9 cellular contexts compared by ENCODE assay signal in the genomic region with DNA sequence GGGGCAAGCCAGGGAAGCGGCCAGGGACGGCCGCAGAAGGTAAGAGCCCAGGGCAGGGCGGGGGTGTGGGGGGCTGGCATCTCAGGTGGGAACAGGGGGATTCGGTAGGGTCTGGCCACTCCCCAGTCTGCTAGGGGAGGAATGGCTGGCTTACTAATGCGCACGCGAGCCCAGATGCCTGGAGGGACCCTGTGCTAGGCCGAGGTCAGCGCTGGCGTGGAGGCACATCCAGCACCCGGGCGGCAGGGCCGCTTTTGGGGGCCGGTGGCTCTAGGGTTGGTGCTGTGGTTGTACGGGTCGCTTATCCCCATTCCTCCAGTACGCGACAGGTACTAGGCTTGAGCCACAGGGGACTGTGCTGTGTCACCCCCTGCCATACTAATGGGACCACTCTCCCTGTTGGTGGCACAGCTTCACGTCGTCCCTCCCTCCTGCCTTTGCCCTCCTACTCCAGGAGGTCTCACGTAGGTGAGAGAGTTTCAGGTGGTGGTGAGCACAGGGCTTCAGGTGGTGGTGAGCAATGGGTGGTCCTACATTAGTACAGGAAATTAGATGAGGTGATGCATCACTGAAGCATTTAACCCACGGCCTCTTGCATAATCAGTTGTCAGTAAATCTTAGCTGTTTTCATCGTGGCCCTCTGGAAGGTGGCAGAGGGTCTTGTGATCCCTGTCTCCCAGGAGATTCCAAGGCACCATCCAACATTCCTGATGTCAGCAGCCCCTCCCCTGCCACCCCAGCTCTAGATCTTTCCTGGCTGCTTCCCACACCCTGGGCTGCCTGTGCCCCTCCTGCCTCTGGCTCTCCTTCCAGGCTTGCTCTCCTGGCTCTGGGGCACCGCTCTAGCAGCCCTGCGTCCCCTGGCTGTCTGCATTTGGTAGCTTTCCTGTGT. TPM values are rescaled to one million over a fixed set of nuclear protein-coding genes. Genes with fewer than 3 reads are reported as not detected.
DNase-seq lines count a peak whose midpoint lies in the region; ATAC-seq lines count a peak whose summit lies in the region.
"Had no signal": no experiment of that assay in that cellular context is flagged by ENCODE, and none has a peak within 500 bp of the region (broad histone marks: within the 10 kb centered on the region; RNA-seq: fewer than 3 reads in every experiment).

No MANE protein-coding gene starts in this region.

- no peaks in the 10 kb centered on the region for H3K36me3 Mint-ChIP-seq in activated naive CD4-positive, alpha-beta T cell treated with anti-CD3 and anti-CD28 coated beads for 36 hours (ENCODE audit: low read depth)

- H3K27me3 ChIP-seq in iPS-20b (ENCODE audit: insufficient read depth, low read length) = peaks cover 31% of the 10 kb centered on the region
- peaks cover 10 to 18% (median 16%) of the 10 kb centered on the region in 3 donors for H3K27me3 ChIP-seq in skeletal muscle tissue (ENCODE audit: control insufficient read depth in 3 of 3, insufficient read depth in 3 of 3, low read length in 3 of 3)

- H3K9me3 ChIP-seq in iPS-20b (ENCODE audit: insufficient read depth, low read depth, low read length) (no peaks in the 10 kb centered on the region), skeletal muscle tissue (ENCODE audit: control insufficient read depth in 3 of 3, low read length in 3 of 3) (no peaks in the 10 kb centered on the region)

- ATAC-seq in HG03469 (IDR thresholded peaks at IDR 0.05; ENCODE audit: unreplicated experiment) = no peak
- ATAC-seq in HG03095 (IDR thresholded peaks at IDR 0.05; ENCODE audit: unreplicated experiment) = no peak

- intact Hi-C loops in activated naive CD4-positive, alpha-beta T cell treated with anti-CD3 and anti-CD28 coated beads for 36 hours (cut with micrococcal nuclease) = no loop called here

- peaks cover 2% of the 10 kb centered on the region; the same call in 1 of the 2 replicates for H3K36me3 ChIP-seq in iPS-20b (ENCODE audit: insufficient read depth, low read depth, low read length)
- peaks cover 0 to 1% (median 0%) of the 10 kb centered on the region in 3 donors for H3K36me3 ChIP-seq in skeletal muscle tissue (ENCODE audit: control insufficient read depth in 3 of 3, insufficient read depth in 3 of 3, low read length in 3 of 3)

- H3K27ac ChIP-seq in iPS-20b (ENCODE audit: low read length) = no peak overlapping the region
- H3K27ac ChIP-seq in skeletal muscle tissue (ENCODE audit: low read depth, low read length) = peak overlapping the region; percentile 77

- no peak for DNase-seq in activated naive CD4-positive, alpha-beta T cell treated with anti-CD3 and anti-CD28 coated beads for 36 hours
- no peak for DNase-seq in activated naive CD4-positive, alpha-beta T cell (lab: John Stamatoyannopoulos, UW)
- DNase-seq in astrocyte of the hippocampus (ENCODE audit: low read depth, low spot score) = peak; percentile 72
- no peak for DNase-seq in NK-92 treated with Interleukin-12 subunit alpha and Interleukin-12 subunit beta, amount 100 ng/mL, for 24 hours (lab: John Stamatoyannopoulos, UW)

- CTCF ChIA-PET in activated naive CD4-positive, alpha-beta T cell treated with anti-CD3 and anti-CD28 coated beads for 36 hours (lab: Charles Lee) = interaction anchor here (0.6 to 1.0 kb wide), 3 partner anchors 7 to 131 kb away, joined by 3 to 5 read pairs (median 3); no protein-coding TSS in a partner anchor

- peak overlapping the region; percentile 68 for H3K4me3 Mint-ChIP-seq in activated naive CD4-positive, alpha-beta T cell treated with anti-CD3 and anti-CD28 coated beads for 36 hours

- no peak overlapping the region for H3K27ac Mint-ChIP-seq in activated naive CD4-positive, alpha-beta T cell treated with anti-CD3 and anti-CD28 coated beads for 36 hours

- no peaks in the 10 kb centered on the region for H3K9me3 Mint-ChIP-seq in activated naive CD4-positive, alpha-beta T cell treated with anti-CD3 and anti-CD28 coated beads for 36 hours

- H3K4me3 ChIP-seq in iPS-20b (ENCODE audit: low read length) (peak overlapping the region; percentile 74), skeletal muscle tissue (ENCODE audit: low read length in 3 of 3) (peak overlapping the region; percentile 65 to 73 (median 66))

- no peaks in the 10 kb centered on the region for H3K4me1 ChIP-seq in iPS-20b (ENCODE audit: insufficient read depth, low read length)
- H3K4me1 ChIP-seq in skeletal muscle tissue (ENCODE audit: control insufficient read depth in 3 of 3, insufficient read depth in 3 of 3, low read length in 3 of 3) = peaks cover 17 to 33% (median 32%) of the 10 kb centered on the region in 3 donors

- peaks cover 14% of the 10 kb centered on the region for H3K4me1 Mint-ChIP-seq in activated naive CD4-positive, alpha-beta T cell treated with anti-CD3 and anti-CD28 coated beads for 36 hours (ENCODE audit: low read depth)

- H3K9ac ChIP-seq in iPS-20b (ENCODE audit: low read depth, low read length) (peak overlapping the region; percentile 59; the same call in 1 of the 2 replicates), skeletal muscle tissue (ENCODE audit: low read depth in 1 of 3, low read length in 3 of 3) (peak overlapping the region in 2 of 3 donors; percentile 74)

- H3K27me3 Mint-ChIP-seq in activated naive CD4-positive, alpha-beta T cell treated with anti-CD3 and anti-CD28 coated beads for 36 hours (ENCODE audit: low read depth) = no peaks in the 10 kb centered on the region

RNA-seq across cellular contexts. Expression of gene AEBP1, which starts 1.0 kb away (rescaled TPM):
- 10 to 100 TPM; 10.1 to 10.8 TPM for total RNA-seq in activated naive CD4-positive, alpha-beta T cell treated with anti-CD3 and anti-CD28 coated beads for 36 hours
- 32.4 TPM for total RNA-seq in skeletal muscle tissue

RNA-seq across cellular contexts. Expression of gene POLD2, which starts 18.2 kb away (rescaled TPM):
- 100 to 1,000 TPM; 261 to 270 TPM for total RNA-seq in activated naive CD4-positive, alpha-beta T cell treated with anti-CD3 and anti-CD28 coated beads for 36 hours
- total RNA-seq in skeletal muscle tissue = 64.7 TPM

RNA-seq across cellular contexts. Expression of gene POLM, which starts 22.8 kb away (rescaled TPM):
- 10 to 100 TPM; 27.1 to 29.4 TPM for total RNA-seq in activated naive CD4-positive, alpha-beta T cell treated with anti-CD3 and anti-CD28 coated beads for 36 hours
- 12.5 TPM for total RNA-seq in skeletal muscle tissue

RNA-seq across cellular contexts. Expression of gene MYL7, which starts 36.0 kb away (rescaled TPM):
- total RNA-seq in activated naive CD4-positive, alpha-beta T cell treated with anti-CD3 and anti-CD28 coated beads for 36 hours = not detected
- 21.4 TPM for total RNA-seq in skeletal muscle tissue
- total RNA-seq: dermis microvascular lymphatic vessel endothelial cell had no signal

RNA-seq across cellular contexts. Expression of gene PGAM2, which starts 39.8 kb away (rescaled TPM):
- under 1 TPM in 1 of 2 experiments, not detected in 1; 0.24 TPM for total RNA-seq in activated naive CD4-positive, alpha-beta T cell treated with anti-CD3 and anti-CD28 coated beads for 36 hours
- total RNA-seq in skeletal muscle tissue = 618 TPM
- total RNA-seq: dermis microvascular lymphatic vessel endothelial cell had no signal
